ENCODE assay signal across 8 cellular contexts in genomic region chr9:132406554-132407122, GRCh38. TPM values are rescaled to one million over a fixed set of nuclear protein-coding genes. Genes with fewer than 3 reads are reported as not detected.
DNase-seq lines count a peak whose midpoint lies in the region; ATAC-seq and TF ChIP-seq lines count a peak whose summit lies in the region.

A gene with protein sequence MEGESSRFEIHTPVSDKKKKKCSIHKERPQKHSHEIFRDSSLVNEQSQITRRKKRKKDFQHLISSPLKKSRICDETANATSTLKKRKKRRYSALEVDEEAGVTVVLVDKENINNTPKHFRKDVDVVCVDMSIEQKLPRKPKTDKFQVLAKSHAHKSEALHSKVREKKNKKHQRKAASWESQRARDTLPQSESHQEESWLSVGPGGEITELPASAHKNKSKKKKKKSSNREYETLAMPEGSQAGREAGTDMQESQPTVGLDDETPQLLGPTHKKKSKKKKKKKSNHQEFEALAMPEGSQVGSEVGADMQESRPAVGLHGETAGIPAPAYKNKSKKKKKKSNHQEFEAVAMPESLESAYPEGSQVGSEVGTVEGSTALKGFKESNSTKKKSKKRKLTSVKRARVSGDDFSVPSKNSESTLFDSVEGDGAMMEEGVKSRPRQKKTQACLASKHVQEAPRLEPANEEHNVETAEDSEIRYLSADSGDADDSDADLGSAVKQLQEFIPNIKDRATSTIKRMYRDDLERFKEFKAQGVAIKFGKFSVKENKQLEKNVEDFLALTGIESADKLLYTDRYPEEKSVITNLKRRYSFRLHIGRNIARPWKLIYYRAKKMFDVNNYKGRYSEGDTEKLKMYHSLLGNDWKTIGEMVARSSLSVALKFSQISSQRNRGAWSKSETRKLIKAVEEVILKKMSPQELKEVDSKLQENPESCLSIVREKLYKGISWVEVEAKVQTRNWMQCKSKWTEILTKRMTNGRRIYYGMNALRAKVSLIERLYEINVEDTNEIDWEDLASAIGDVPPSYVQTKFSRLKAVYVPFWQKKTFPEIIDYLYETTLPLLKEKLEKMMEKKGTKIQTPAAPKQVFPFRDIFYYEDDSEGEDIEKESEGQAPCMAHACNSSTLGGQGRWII (minus strand): TSS chr9:132406840. CDS start chr9:132402821, 4,019 bp downstream.

- H3K27ac ChIP-seq in PC-9, result no peak within 1 kb of the TSS
- no peak within 1 kb of the TSS for H3K27ac ChIP-seq in esophagus (ENCODE audit: low read depth in 2 of 2, low read length in 1 of 2)

- H3K27me3 ChIP-seq in PC-9 (ENCODE audit: insufficient read depth, low read depth) (peaks cover 22% of the 10 kb centered on the region), esophagus (ENCODE audit: control insufficient read depth in 1 of 2, insufficient read depth in 2 of 2, low read length in 2 of 2) (no peaks in the 10 kb centered on the region), mucosa of stomach (ENCODE audit: control insufficient read depth, insufficient read depth, low read length) (peaks cover 26% of the 10 kb centered on the region)

- ATAC-seq in GM21723 (IDR thresholded peaks at IDR 0.05; ENCODE audit: unreplicated experiment), result peak; percentile 74

- no peaks in the 10 kb centered on the region for H3K36me3 ChIP-seq in PC-9 (ENCODE audit: low read depth)
- peaks cover 0 to 4% of the 10 kb centered on the region in 2 donors for H3K36me3 ChIP-seq in esophagus (ENCODE audit: control insufficient read depth in 2 of 2, insufficient read depth in 2 of 2, low read length in 1 of 2)
- H3K36me3 ChIP-seq in mucosa of stomach (ENCODE audit: control insufficient read depth, insufficient read depth, low read length), result no peaks in the 10 kb centered on the region

- WGBS in esophagus, 2 donors, result 1 to 2% methylated on average over 32 to 33 of the region's 33 CpGs

- H3K79me2 ChIP-seq in PC-9 (ENCODE audit: low read depth), result peaks cover 30% of the 10 kb centered on the region

- peak within 1 kb of the TSS; percentile 85 for H3K4me2 ChIP-seq in PC-9

- H3F3A ChIP-seq in PC-9 (ENCODE audit: insufficient read depth, low read depth), result 0 out of 2 replicates have a peak, but pooled peaks cover 3% of the 10 kb centered on the region

- TF ChIP-seq CTCF in PC-9 (conservative IDR thresholded peaks at IDR 0.05), result no peak

- H4K20me1 ChIP-seq in PC-9 (ENCODE audit: insufficient read depth), result no peaks in the 10 kb centered on the region

- peak within 1 kb of the TSS; percentile 91 for H2AFZ ChIP-seq in PC-9

- H3K4me3 ChIP-seq in PC-9 (peak within 1 kb of the TSS; percentile 60), esophagus (ENCODE audit: low read depth in 1 of 2, low read length in 2 of 2) (peak within 1 kb of the TSS; percentile 63 to 78), mucosa of stomach (ENCODE audit: low read length) (peak within 1 kb of the TSS; percentile 65)

- POLR2A ChIA-PET in PC-9 (lab: Charles Lee; ENCODE audit: unreplicated experiment), result interaction anchor here (0.7 kb wide), 1 partner anchor 941 kb away, joined by 19 read pairs; the partner anchor contains the start of gene MED22

- CTCF ChIA-PET in PC-9 (lab: Charles Lee), result interaction anchor here (0.7 kb wide), 1 partner anchor 18 kb away, joined by 4 read pairs; no protein-coding TSS in a partner anchor

- no peaks in the 10 kb centered on the region for H3K9me2 ChIP-seq in PC-9 (ENCODE audit: insufficient read depth)

- H3K9ac ChIP-seq in mucosa of stomach (ENCODE audit: low read length), result peak within 1 kb of the TSS; percentile 84

- H3K4me1 ChIP-seq in PC-9 (replicated peaks; ENCODE audit: insufficient read depth) (peaks cover 12% of the 10 kb centered on the region; the same call in 1 of the 2 replicates), esophagus (ENCODE audit: control insufficient read depth in 2 of 2, insufficient read depth in 2 of 2, low read length in 1 of 2) (peaks cover 6 to 15% of the 10 kb centered on the region in 2 donors), mucosa of stomach (ENCODE audit: control insufficient read depth, insufficient read depth, low read length) (peaks cover 25% of the 10 kb centered on the region)

- H3K9me3 ChIP-seq in PC-9 (ENCODE audit: insufficient read depth, low read depth), result no peaks in the 10 kb centered on the region
- no peaks in the 10 kb centered on the region for H3K9me3 ChIP-seq in esophagus (ENCODE audit: control insufficient read depth in 2 of 2, insufficient read depth in 1 of 2, low read depth in 1 of 2, low read length in 1 of 2)
- no peaks in the 10 kb centered on the region for H3K9me3 ChIP-seq in mucosa of stomach (ENCODE audit: control insufficient read depth, low read length)

- DNase-seq in DMS 273 treated with DMSO at 0.1 percent for 48 hours (lab: John Stamatoyannopoulos, UW) (peak; percentile 78), KG1 (lab: John Stamatoyannopoulos, UW) (peak; percentile 85), PC-9 (peak; percentile 82 to 87), activated T-cell treated with anti-CD3 and anti-CD28 coated beads for 48 hours (ENCODE audit: low read depth) (peak; percentile 89)
- DNase-seq in stimulated activated CD8-positive, alpha-beta memory T cell treated with anti-CD3 and anti-CD28 coated beads, Interleukin-4, amount 100 ng/mL, for 4 hours (ENCODE audit: low read depth in 2 of 2, low spot score in 1 of 2), result peak; percentile 84 to 87

- intact Hi-C loops in PC-9 (cut with micrococcal nuclease; ENCODE audit: unreplicated experiment), result loop anchor here (2.0 kb wide), 1 partner anchor 52 kb away; the partner anchor contains the start of gene SETX

- no TSS peak for BruUV-seq in PC-9 (replicated peaks; lab: Mats Ljungman, UMichigan)

RNA-seq across cellular contexts. Expression of the gene that starts here (rescaled TPM):
- 16.0 and 18.5 TPM in 2 replicates for total RNA-seq in PC-9 (2021)
- polyA plus RNA-seq in esophagus, result 10 to 100 TPM in 1 of 2 donors, 1 to 10 TPM in 1; 9.2 to 11.1 TPM
